In the genomic region with DNA sequence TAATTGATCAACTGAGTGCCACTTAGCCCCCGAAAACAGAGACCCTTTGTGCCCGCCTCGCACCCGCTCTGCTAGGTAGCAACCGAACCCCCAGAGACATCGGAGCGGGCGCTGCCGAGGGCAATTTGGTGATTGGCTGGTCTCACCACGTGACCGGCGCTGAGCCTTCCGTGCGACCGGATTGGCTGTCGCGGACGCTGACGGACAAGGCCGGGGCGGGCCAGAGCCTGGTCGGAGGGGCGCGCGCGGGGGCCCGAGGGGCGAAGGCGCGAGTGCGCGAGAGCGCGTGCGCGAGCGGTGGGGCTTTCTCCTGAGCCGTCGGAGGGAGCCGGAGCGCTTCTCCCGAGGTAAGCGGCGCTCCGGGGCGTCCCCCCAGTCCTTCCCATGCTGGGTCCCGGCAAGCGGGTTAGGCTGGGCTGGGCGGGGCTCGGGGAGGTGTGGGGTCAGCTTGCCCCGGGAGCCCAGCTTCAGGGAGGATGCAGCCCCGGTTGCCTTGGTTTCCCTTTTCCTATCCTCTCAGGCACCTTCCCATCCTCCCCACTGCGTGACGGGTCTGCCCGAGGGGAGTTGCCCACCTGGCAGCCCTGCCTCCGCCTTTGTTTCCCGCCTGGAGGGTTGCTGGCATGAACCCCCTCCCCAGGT, we compare ENCODE assay signal across 8 cellular contexts. TPM values are rescaled to one million over a fixed set of nuclear protein-coding genes. Genes with fewer than 3 reads are reported as not detected.
DNase-seq lines count a peak whose midpoint lies in the region; ATAC-seq and TF ChIP-seq lines count a peak whose summit lies in the region.

TSS of gene TMEM108 (plus strand) at position 303 of the 642 bp plus-strand sequence.

- H3K36me3 ChIP-seq in SK-N-MC (ENCODE audit: insufficient read depth, low read length), result no peaks in the 10 kb centered on the region
- H3K36me3 ChIP-seq in left lung, result no peaks in the 10 kb centered on the region

- H3K27ac ChIP-seq in SK-N-MC (no peak within 1 kb of the TSS), left lung (peak within 1 kb of the TSS in 1 of 2 donors; percentile 39)

- H3K9me3 Mint-ChIP-seq in IgD-negative memory B cell, result peaks cover 0 to 4% (median 0%) of the 10 kb centered on the region in 3 donors

- TF ChIP-seq CTCF in left lung (IDR thresholded peaks at IDR 0.05), result no peak

- DNase-seq in DMS153 treated with DMSO at 0.1 percent for 48 hours (lab: John Stamatoyannopoulos, UW; ENCODE audit: unreplicated experiment) (peak; percentile 86), SK-N-MC (ENCODE audit: low read depth, low spot score) (no peak), ecto neural progenitor cell (ENCODE audit: low spot score) (peak; percentile 95), left lung (peak; percentile 87 to 89), NOMO-1 (lab: John Stamatoyannopoulos, UW; ENCODE audit: unreplicated experiment in 2 of 2) (no peak), NOMO-1 treated with DMSO at 0.1 percent for 48 hours (lab: John Stamatoyannopoulos, UW; ENCODE audit: unreplicated experiment) (no peak)
- peak; percentile 20 for DNase-seq in stimulated activated CD4-positive, alpha-beta T cell treated with anti-CD3 and anti-CD28 coated beads, Interleukin-4, amount 100 ng/mL, for 1 hour

- peak; percentile 92 for ATAC-seq in left lung

- H3K4me3 ChIP-seq in SK-N-MC (peak within 1 kb of the TSS; percentile 71), left lung (peak within 1 kb of the TSS; percentile 70 to 81)

- no peak within 1 kb of the TSS for H3K27ac Mint-ChIP-seq in IgD-negative memory B cell

- peaks cover 0 to 7% (median 3%) of the 10 kb centered on the region in 3 donors for H3K4me1 Mint-ChIP-seq in IgD-negative memory B cell

- H3K27me3 Mint-ChIP-seq in IgD-negative memory B cell, result peaks cover 40% of the 10 kb centered on the region

- H3K4me1 ChIP-seq in left lung, result peaks cover 0 to 22% of the 10 kb centered on the region in 2 donors

- no peak within 1 kb of the TSS for H3K9ac ChIP-seq in SK-N-MC (ENCODE audit: insufficient read length)

- no peaks in the 10 kb centered on the region for H3K36me3 Mint-ChIP-seq in IgD-negative memory B cell

- peaks cover 0 to 46% of the 10 kb centered on the region in 2 donors for H3K27me3 ChIP-seq in left lung

- intact Hi-C loops in left lung (cut with DNase I), result loop anchor here in 1 of 2 donors (5.0 kb wide), 1 partner anchor 306 kb away; no protein-coding TSS in a partner anchor

- H3K9me3 ChIP-seq in SK-N-MC (ENCODE audit: low read depth, low read length) (no peaks in the 10 kb centered on the region), left lung (no peaks in the 10 kb centered on the region)

- peak within 1 kb of the TSS in 3 of 4 donors; percentile 22 to 33 (median 32) for H3K4me3 Mint-ChIP-seq in IgD-negative memory B cell

RNA-seq across cellular contexts. Expression of gene TMEM108, which starts in this region (rescaled TPM):
- not detected for polyA plus RNA-seq in IgD-negative memory B cell
- 10 to 100 TPM; 18.5 to 19.3 TPM for total RNA-seq in left lung

Comparison
In these comparisons a context has a peak if more than half of its experiments do, and no peak if none do; other contexts are left out.
1. DNase-seq: peak in DMS153 treated with DMSO at 0.1 percent for 48 hours (single experiment), ecto neural progenitor cell (single experiment), left lung (2 of 2) and stimulated activated CD4-positive, alpha-beta T cell treated with anti-CD3 and anti-CD28 coated beads, Interleukin-4, amount 100 ng/mL, for 1 hour (single experiment); none in SK-N-MC (single experiment), NOMO-1 (0 of 2) and NOMO-1 treated with DMSO at 0.1 percent for 48 hours (single experiment).